Comparison of ENCODE assay signal across 23 cellular contexts in the genomic region with DNA sequence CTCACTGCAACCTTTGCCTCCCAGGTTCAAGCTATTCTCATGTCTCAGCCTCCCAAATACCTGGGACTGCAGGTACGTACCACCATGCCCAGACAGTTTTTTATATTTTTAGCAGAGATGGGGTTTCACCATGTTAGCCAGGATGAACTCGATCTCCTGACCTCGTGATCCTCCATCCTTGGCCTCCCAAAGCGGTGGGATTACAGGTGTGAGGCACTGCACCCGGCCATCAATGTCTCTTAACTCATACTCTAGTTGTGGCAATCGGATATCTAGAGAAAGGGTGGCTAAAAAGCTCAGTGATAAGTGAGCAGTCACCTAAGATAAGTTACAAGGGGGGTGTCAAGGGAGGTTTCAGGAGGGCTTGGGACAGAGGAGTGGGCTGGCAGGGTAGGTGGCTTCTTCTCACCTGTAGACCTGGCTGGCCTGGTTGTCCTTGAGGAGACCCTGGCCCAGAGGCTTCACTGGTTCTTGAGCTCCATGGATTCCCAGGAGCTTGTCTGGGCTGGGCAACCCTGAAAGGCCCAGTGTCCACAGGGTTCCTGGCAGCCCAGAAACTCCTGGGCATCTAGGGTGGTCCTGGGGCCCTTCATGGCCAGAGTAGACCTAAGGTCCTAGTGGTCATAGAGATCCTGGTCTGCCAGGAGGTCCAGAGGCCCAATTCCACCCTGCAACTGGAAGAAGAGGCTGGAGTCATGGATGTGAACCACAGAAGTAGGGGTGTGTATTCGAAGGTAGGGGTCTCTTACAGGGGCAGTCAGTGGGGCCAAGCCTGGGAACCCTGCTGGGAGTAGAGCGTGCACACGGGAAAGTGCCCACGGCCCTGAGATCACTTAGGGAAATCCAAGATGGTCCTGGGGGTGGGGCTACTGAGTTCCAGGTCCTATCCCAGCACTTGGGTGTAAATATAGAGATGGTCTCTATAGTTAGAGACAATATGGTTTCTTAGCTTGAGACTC.
"Had no signal": no experiment of that assay in that cellular context is flagged by ENCODE, and none has a peak within 500 bp of the region (broad histone marks: within the 10 kb centered on the region; RNA-seq: fewer than 3 reads in every experiment).

No MANE protein-coding gene starts in this region.

- H3K27ac ChIP-seq: coronary artery, parathyroid adenoma, skin epidermis, transverse colon had no signal

- H2AFZ ChIP-seq: parathyroid adenoma had no signal

- H3K4me1 ChIP-seq: parathyroid adenoma had no signal

- H3K79me2 ChIP-seq: parathyroid adenoma had no signal

- H3K4me1 Mint-ChIP-seq: activated B cell treated with CpG ODN at 0.5 μM for 24 hours; stimulated activated memory B cell treated with anti-CD40 and anti-IgM and Interleukin-4, amounts not matched to agents 10 μg/mL and 1 μg/mL and 100 μg/mL, for 72 hours had no signal

- H3K36me3 ChIP-seq: transverse colon had no signal

- H3K9me3 ChIP-seq: SK-N-SH, transverse colon had no signal

- H3K4me2 ChIP-seq: SK-N-SH had no signal

- H3K4me3 ChIP-seq: coronary artery, skin epidermis, transverse colon had no signal

- H3K9ac ChIP-seq: parathyroid adenoma, SK-N-SH had no signal

- H3K27me3 ChIP-seq: transverse colon had no signal

- H3K27me3 Mint-ChIP-seq: activated B cell treated with CpG ODN at 0.5 μM for 24 hours had no signal

- DNase-seq: activated B cell treated with CpG ODN at 0.5 μM for 24 hours; activated CD4-positive, alpha-beta T cell treated with anti-CD3 and anti-CD28 coated beads, Interleukin-2, amount 10 ng/mL, durations not matched to agents 24 days and 14 days; anterior cingulate cortex; central memory CD4-positive, alpha-beta T cell; erythroblast; foreskin melanocyte; glutamatergic neuron; hippocampal formation; midbrain; SHP77 treated with DMSO at 0.1 percent for 48 hours; SK-N-SH; stimulated activated CD4-positive, alpha-beta T cell treated with anti-CD3 and anti-CD28 coated beads, Interleukin-15, amount 100 ng/mL, for 24 hours; stimulated activated CD4-positive, alpha-beta T cell treated with anti-CD3 and anti-CD28 coated beads, Interleukin-4, amount 100 ng/mL, for 1 hour; substantia nigra; T-helper 1 cell; T-helper 9 cell; transverse colon had no signal

- H3K4me3 Mint-ChIP-seq: activated B cell treated with CpG ODN at 0.5 μM for 24 hours; activated CD4-positive, alpha-beta T cell treated with anti-CD3 and anti-CD28 coated beads, Interleukin-2, amount 10 ng/mL, durations not matched to agents 24 days and 14 days; brain; nephron; stimulated activated memory B cell treated with anti-CD40 and anti-IgM and Interleukin-4, amounts not matched to agents 10 μg/mL and 1 μg/mL and 100 μg/mL, for 72 hours had no signal

- H3K9me3 Mint-ChIP-seq: activated B cell treated with CpG ODN at 0.5 μM for 24 hours; activated CD4-positive, alpha-beta T cell treated with anti-CD3 and anti-CD28 coated beads, Interleukin-2, amount 10 ng/mL, durations not matched to agents 24 days and 14 days; stimulated activated memory B cell treated with anti-CD40 and anti-IgM and Interleukin-4, amounts not matched to agents 10 μg/mL and 1 μg/mL and 100 μg/mL, for 72 hours had no signal

- H3K36me3 Mint-ChIP-seq: brain; stimulated activated memory B cell treated with anti-CD40 and anti-IgM and Interleukin-4, amounts not matched to agents 10 μg/mL and 1 μg/mL and 100 μg/mL, for 72 hours had no signal
